Comparison of ENCODE assay signal across 8 cellular contexts in the genomic region with DNA sequence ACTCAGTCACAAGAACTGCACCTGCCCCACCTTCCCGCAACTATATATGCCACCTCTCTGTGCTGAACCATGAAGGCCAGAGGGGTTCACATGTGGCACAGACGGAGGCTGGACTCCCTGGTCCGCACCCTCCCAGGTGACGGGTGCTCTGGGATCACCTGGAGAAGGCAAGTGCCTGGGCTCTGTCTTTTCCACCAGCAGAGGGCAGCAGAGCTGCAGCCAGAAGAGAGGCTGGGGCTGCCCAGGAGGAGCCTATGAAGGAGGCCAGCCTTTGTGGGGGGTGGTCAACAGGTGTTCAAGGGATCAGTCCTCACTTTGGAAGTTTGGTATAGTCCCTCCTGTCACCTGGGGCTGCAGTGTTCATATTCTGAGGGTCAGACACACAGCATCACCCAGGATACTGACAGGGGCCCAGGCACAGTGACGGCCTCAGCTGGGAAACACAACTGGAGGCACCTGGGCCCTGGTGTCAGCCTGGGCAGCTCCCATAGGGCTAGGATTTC. TPM values are rescaled to one million over a fixed set of nuclear protein-coding genes. Genes with fewer than 3 reads are reported as not detected.
DNase-seq lines count a peak whose midpoint lies in the region; ATAC-seq and TF ChIP-seq lines count a peak whose summit lies in the region.

No MANE protein-coding gene starts in this region.

- no peak overlapping the region for H3K4me2 ChIP-seq in neural cell (ENCODE audit: low read length)

- H4K20me1 ChIP-seq in neural cell (ENCODE audit: insufficient read depth): no peaks in the 10 kb centered on the region

- H3K4me1 Mint-ChIP-seq in stimulated activated naive CD8-positive, alpha-beta T cell treated with anti-CD3 and anti-CD28 coated beads, Interleukin-15, amount 100 ng/mL, for 72 hours: peaks cover 24% of the 10 kb centered on the region

- H3K27ac ChIP-seq in neural cell (ENCODE audit: low read length): no peak overlapping the region

- H3K79me2 ChIP-seq in neural cell (replicated peaks; ENCODE audit: insufficient read depth, low read length): no peaks in the 10 kb centered on the region

- H3K27ac Mint-ChIP-seq in stimulated activated naive CD8-positive, alpha-beta T cell treated with anti-CD3 and anti-CD28 coated beads, Interleukin-15, amount 100 ng/mL, for 72 hours: no peak overlapping the region

- no peak overlapping the region for H3K9ac ChIP-seq in neural cell (ENCODE audit: low read length)

- no peak overlapping the region for H3K4me3 Mint-ChIP-seq in stimulated activated naive CD8-positive, alpha-beta T cell treated with anti-CD3 and anti-CD28 coated beads, Interleukin-15, amount 100 ng/mL, for 72 hours

- no peaks in the 10 kb centered on the region for H3K9me3 Mint-ChIP-seq in stimulated activated naive CD8-positive, alpha-beta T cell treated with anti-CD3 and anti-CD28 coated beads, Interleukin-15, amount 100 ng/mL, for 72 hours

- H3K27me3 Mint-ChIP-seq in stimulated activated naive CD8-positive, alpha-beta T cell treated with anti-CD3 and anti-CD28 coated beads, Interleukin-15, amount 100 ng/mL, for 72 hours: no peaks in the 10 kb centered on the region

- H3F3A ChIP-seq in neural cell (ENCODE audit: insufficient read depth, low read length, poor library complexity, severe bottlenecking): no peaks in the 10 kb centered on the region

- TF ChIP-seq CTCF in neural cell (IDR thresholded peaks at IDR 0.05; ENCODE audit: poor library complexity, severe bottlenecking): peak; percentile 55

- TF ChIP-seq EP300 in neural cell (conservative IDR thresholded peaks at IDR 0.05; ENCODE audit: poor library complexity, severe bottlenecking): no peak

- peak; percentile 85 for ATAC-seq in stimulated activated naive CD8-positive, alpha-beta T cell treated with anti-CD3 and anti-CD28 coated beads, Interleukin-15, amount 100 ng/mL, for 72 hours
- ATAC-seq in GM21360 (IDR thresholded peaks at IDR 0.05; ENCODE audit: unreplicated experiment): no peak

- H3K9me2 ChIP-seq in neural cell (ENCODE audit: insufficient read depth, low read length): no peaks in the 10 kb centered on the region

- H3K27me3 ChIP-seq in neural cell (ENCODE audit: insufficient read depth, low read depth, low read length): no peaks in the 10 kb centered on the region

- H3K4me3 ChIP-seq in neural cell (ENCODE audit: low read length): no peak overlapping the region

- TF ChIP-seq RAD21 in neural cell (conservative IDR thresholded peaks at IDR 0.05): peak; percentile 38

- H2AFZ ChIP-seq in neural cell (ENCODE audit: low read depth, low read length): no peak overlapping the region

- no peaks in the 10 kb centered on the region for H3K9me3 ChIP-seq in neural cell (ENCODE audit: low read length)

- H3K36me3 ChIP-seq in neural cell (ENCODE audit: insufficient read depth, low read length): no peaks in the 10 kb centered on the region

- DNase-seq in SIG-M5 treated with dmso at 0.1 percent for 504 hours (lab: John Stamatoyannopoulos, UW; ENCODE audit: unreplicated experiment): peak; percentile 19
- no peak for DNase-seq in SIG-M5 (lab: John Stamatoyannopoulos, UW)
- peak; percentile 3 for DNase-seq in NCI-H226
- DNase-seq in activated CD8-positive, alpha-beta memory T cell treated with anti-CD3 and anti-CD28 coated beads, Interleukin-2, amount 50 U/mL, for 48 hours: peak; percentile 88
- peak; percentile 17 for DNase-seq in fibroblast of gingiva (ENCODE audit: low read depth)
- DNase-seq in stimulated activated naive CD8-positive, alpha-beta T cell treated with anti-CD3 and anti-CD28 coated beads, Interleukin-15, amount 100 ng/mL, for 72 hours: peak; percentile 59 to 70

TF ChIP-seq in neural cell, 6 proteins besides CTCF, POLR2A, EP300 and RAD21:
- TF ChIP-seq REST (IDR thresholded peaks at IDR 0.05; ENCODE audit: borderline replicate concordance): no peak
- TF ChIP-seq MXI1 (conservative IDR thresholded peaks at IDR 0.05; ENCODE audit: poor library complexity, severe bottlenecking): no peak
- no peak for TF ChIP-seq POLR2AphosphoS5 (IDR thresholded peaks at IDR 0.05)
- TF ChIP-seq SMC3 (conservative IDR thresholded peaks at IDR 0.05; ENCODE audit: poor library complexity): peak; percentile 56
- TF ChIP-seq EZH2 (IDR thresholded peaks at IDR 0.05; ENCODE audit: borderline replicate concordance, insufficient read depth, low read length, poor library complexity, severe bottlenecking): no peak

RNA-seq across cellular contexts. Expression of gene IGLL5, which starts 39.2 kb away (rescaled TPM):
- 0.19 TPM in 1 of 2 replicates, not detected in the other for polyA plus RNA-seq in neural cell
- not detected in 2 replicates for polyA minus RNA-seq in neural cell
